30 cellular contexts compared by ENCODE assay signal in the genomic region with DNA sequence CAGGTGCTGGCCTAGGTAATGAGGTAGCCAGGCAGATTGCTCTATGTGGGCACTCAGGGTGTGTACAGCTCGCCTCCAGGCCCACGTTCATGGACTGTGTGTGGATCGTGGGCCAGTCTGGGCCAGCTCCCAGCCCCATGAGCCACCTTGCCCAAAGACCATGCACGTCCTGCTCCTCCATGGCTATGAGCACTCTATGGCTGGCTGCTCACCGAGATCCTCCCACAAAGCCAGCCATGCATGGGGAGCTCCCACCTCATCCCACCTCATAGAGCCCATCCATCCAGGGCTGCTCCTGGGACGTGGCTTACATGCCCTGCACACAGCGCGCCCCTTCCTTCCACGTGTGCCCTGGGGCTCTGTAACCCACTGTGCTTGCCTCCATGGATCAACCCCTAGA.
"Had no signal": no experiment of that assay in that cellular context is flagged by ENCODE, and none has a peak within 500 bp of the region (broad histone marks: within the 10 kb centered on the region; RNA-seq: fewer than 3 reads in every experiment).

No MANE protein-coding gene starts in this region.

- H3K27ac Mint-ChIP-seq: naive B cell; naive thymus-derived CD8-positive, alpha-beta T cell; natural killer cell treated with Interleukin-12 subunit alpha and Interleukin-12 subunit beta and Interleukin-15 and Interleukin-18, amount 100 ng/mL, for 72 hours; nephron progenitor cell; progenitor cell of endocrine pancreas; stimulated activated memory B cell treated with anti-CD40 and anti-IgM and Interleukin-4, amounts not matched to agents 10 μg/mL and 1 μg/mL and 100 μg/mL, for 72 hours; stimulated activated naive CD8-positive, alpha-beta T cell treated with anti-CD3 and anti-CD28 coated beads, Interleukin-15, amount 100 ng/mL, for 72 hours; type B pancreatic cell had no signal

- ATAC-seq: naive thymus-derived CD8-positive, alpha-beta T cell; psoas muscle; right cardiac atrium; stimulated activated memory B cell treated with anti-CD40 and anti-IgM and Interleukin-4, amounts not matched to agents 10 μg/mL and 1 μg/mL and 100 μg/mL, for 72 hours; stimulated activated naive CD8-positive, alpha-beta T cell treated with anti-CD3 and anti-CD28 coated beads, Interleukin-15, amount 100 ng/mL, for 72 hours; stimulated activated naive CD8-positive, alpha-beta T cell treated with anti-CD3 and anti-CD28 coated beads, Interleukin-15, Interleukin-2, amounts not matched to agents 100 U/mL and 50 U/mL, for 24 hours had no signal

- H3K4me1 Mint-ChIP-seq: naive B cell; naive thymus-derived CD8-positive, alpha-beta T cell; nephron progenitor cell; neural crest cell; stimulated activated memory B cell treated with anti-CD40 and anti-IgM and Interleukin-4, amounts not matched to agents 10 μg/mL and 1 μg/mL and 100 μg/mL, for 72 hours; stimulated activated naive CD8-positive, alpha-beta T cell treated with anti-CD3 and anti-CD28 coated beads, Interleukin-15, amount 100 ng/mL, for 72 hours had no signal

- H3K27me3 Mint-ChIP-seq: naive B cell; naive thymus-derived CD8-positive, alpha-beta T cell; natural killer cell treated with Interleukin-12 subunit alpha and Interleukin-12 subunit beta and Interleukin-15 and Interleukin-18, amount 100 ng/mL, for 72 hours; stimulated activated memory B cell treated with anti-CD40 and anti-IgM and Interleukin-4, amounts not matched to agents 10 μg/mL and 1 μg/mL and 100 μg/mL, for 72 hours; stimulated activated naive CD8-positive, alpha-beta T cell treated with anti-CD3 and anti-CD28 coated beads, Interleukin-15, amount 100 ng/mL, for 72 hours had no signal

- H3K36me3 ChIP-seq: ovary, right lobe of liver, sigmoid colon, suprapubic skin, tibial artery, transverse colon, vagina had no signal

- H3K4me1 ChIP-seq: parathyroid adenoma, psoas muscle, right lobe of liver, sigmoid colon, suprapubic skin, testis, tibial artery, transverse colon, vagina had no signal

- H3K4me3 ChIP-seq: ovary, psoas muscle, right lobe of liver, sigmoid colon, suprapubic skin, testis, tibial artery, transverse colon, vagina had no signal

- H3K9ac ChIP-seq: parathyroid adenoma had no signal

- H3K27ac ChIP-seq: ovary, parathyroid adenoma, psoas muscle, right lobe of liver, sigmoid colon, suprapubic skin, testis, tibial artery, transverse colon, vagina had no signal

- H3K9me3 ChIP-seq: ovary, psoas muscle, right lobe of liver, sigmoid colon, suprapubic skin, testis, tibial artery, transverse colon, vagina had no signal

- H2AFZ ChIP-seq: parathyroid adenoma had no signal

- H3K4me3 Mint-ChIP-seq: naive thymus-derived CD8-positive, alpha-beta T cell; natural killer cell treated with Interleukin-12 subunit alpha and Interleukin-12 subunit beta and Interleukin-15 and Interleukin-18, amount 100 ng/mL, for 72 hours; nephron progenitor cell; neural crest cell; stimulated activated memory B cell treated with anti-CD40 and anti-IgM and Interleukin-4, amounts not matched to agents 10 μg/mL and 1 μg/mL and 100 μg/mL, for 72 hours; stimulated activated naive CD8-positive, alpha-beta T cell treated with anti-CD3 and anti-CD28 coated beads, Interleukin-15, amount 100 ng/mL, for 72 hours; type B pancreatic cell had no signal

- H3K36me3 Mint-ChIP-seq: naive B cell; naive thymus-derived CD8-positive, alpha-beta T cell; natural killer cell treated with Interleukin-12 subunit alpha and Interleukin-12 subunit beta and Interleukin-15 and Interleukin-18, amount 100 ng/mL, for 72 hours; stimulated activated memory B cell treated with anti-CD40 and anti-IgM and Interleukin-4, amounts not matched to agents 10 μg/mL and 1 μg/mL and 100 μg/mL, for 72 hours; type B pancreatic cell had no signal

- H3K27me3 ChIP-seq: ovary, right lobe of liver, sigmoid colon, suprapubic skin, testis, tibial artery, transverse colon, vagina had no signal

- H3K9me3 Mint-ChIP-seq: natural killer cell treated with Interleukin-12 subunit alpha and Interleukin-12 subunit beta and Interleukin-15 and Interleukin-18, amount 100 ng/mL, for 72 hours; nephron progenitor cell; neural crest cell; type B pancreatic cell had no signal

- DNase-seq: naive B cell; naive thymus-derived CD8-positive, alpha-beta T cell; nephron progenitor cell; occipital lobe; ovary; psoas muscle; right cardiac atrium; right lobe of liver; small intestine; stimulated activated CD4-positive, alpha-beta T cell treated with anti-CD3 and anti-CD28 coated beads, Interleukin-12 subunit alpha, Interleukin-12 subunit beta, amount 100 ng/mL, for 4 hours; stimulated activated CD4-positive, alpha-beta T cell treated with anti-CD3 and anti-CD28 coated beads, Interleukin-1b, Interleukin-23, amount 100 ng/mL, for 48 hours; stimulated activated CD4-positive, alpha-beta T cell treated with anti-CD3 and anti-CD28 coated beads, Interleukin-4, amount 100 ng/mL, for 1 hour; stimulated activated CD4-positive, alpha-beta T cell treated with anti-CD3 and anti-CD28 coated beads, Interleukin-4, amount 100 ng/mL, for 4 hours; stimulated activated CD8-positive, alpha-beta memory T cell treated with anti-CD3 and anti-CD28 coated beads, Interleukin-4, amount 100 ng/mL, for 48 hours; stimulated activated naive CD4-positive, alpha-beta T cell; stimulated activated naive CD8-positive, alpha-beta T cell treated with anti-CD3 and anti-CD28 coated beads, Interleukin-15, amount 100 ng/mL, for 72 hours; stimulated activated naive CD8-positive, alpha-beta T cell treated with anti-CD3 and anti-CD28 coated beads, Interleukin-15, Interleukin-2, amounts not matched to agents 100 U/mL and 50 U/mL, for 24 hours; substantia nigra; testis; tibial artery; transverse colon had no signal
